Comparison of ENCODE assay signal across 29 cellular contexts in genomic region chr21:35090403-35090802, GRCh38.
"Had no signal": no experiment of that assay in that cellular context is flagged by ENCODE, and none has a peak within 500 bp of the region (broad histone marks: within the 10 kb centered on the region; RNA-seq: fewer than 3 reads in every experiment).

No MANE protein-coding gene starts in this region.

- H3K4me3 ChIP-seq: ascending aorta, body of pancreas, SK-N-MC had no signal

- H3K4me1 Mint-ChIP-seq: T-cell had no signal

- H3K4me1 ChIP-seq: ascending aorta had no signal

- FAIRE-seq: bronchial epithelial cell, TTC549 had no signal

- H3K9me3 Mint-ChIP-seq: activated CD8-positive, alpha-beta T cell treated with anti-CD3 and anti-CD28 coated beads for 36 hours; T-cell had no signal

- H3K36me3 ChIP-seq: ascending aorta had no signal

- H3K27me3 ChIP-seq: ascending aorta, body of pancreas had no signal

- DNase-seq: activated CD4-positive, alpha-beta T cell treated with anti-CD3 and anti-CD28 coated beads for 48 hours; activated CD4-positive, CD25-positive, alpha-beta regulatory T cell; activated CD8-positive, alpha-beta memory T cell treated with anti-CD3 and anti-CD28 coated beads, Interleukin-2, amount 50 U/mL, for 48 hours; activated CD8-positive, alpha-beta T cell treated with anti-CD3 and anti-CD28 coated beads for 36 hours; activated naive CD4-positive, alpha-beta T cell treated with anti-CD3 and anti-CD28 coated beads, Interleukin-2, amount 50 U/mL, for 16 hours; activated naive CD8-positive, alpha-beta T cell treated with anti-CD3 and anti-CD28 coated beads, Interleukin-2, amount 50 U/mL, for 24 hours; activated T-cell treated with anti-CD3 and anti-CD28 coated beads, Interleukin-2, amount 50 U/mL, for 1 hour; amniotic stem cell; body of pancreas; central memory CD4-positive, alpha-beta T cell; Kasumi-1; KBM-7; NCI-H1048; NCI-H146; NCI-H187 treated with DMSO at 0.1 percent for 48 hours; NCI-H2081 treated with DMSO at 0.1 percent for 48 hours; NCI-H446; NCI-H748 treated with DMSO at 0.1 percent for 48 hours; NK-92 treated with Interleukin-12 subunit alpha and Interleukin-12 subunit beta, amount 100 ng/mL, for 24 hours; OCI-M1; RPMI8226; T-cell; T-helper 2 cell; T1000 had no signal

- H3K4me3 Mint-ChIP-seq: activated CD8-positive, alpha-beta T cell treated with anti-CD3 and anti-CD28 coated beads for 36 hours; activated naive CD8-positive, alpha-beta T cell treated with anti-CD3 and anti-CD28 coated beads, Interleukin-2, amount 50 U/mL, for 24 hours; T-cell had no signal

- H3K9me3 ChIP-seq: ascending aorta, body of pancreas had no signal

- H3K27ac Mint-ChIP-seq: activated CD8-positive, alpha-beta T cell treated with anti-CD3 and anti-CD28 coated beads for 36 hours; activated naive CD8-positive, alpha-beta T cell treated with anti-CD3 and anti-CD28 coated beads, Interleukin-2, amount 50 U/mL, for 24 hours; T-cell had no signal

- H3K36me3 Mint-ChIP-seq: T-cell had no signal

- H3K27ac ChIP-seq: ascending aorta, body of pancreas, SK-N-MC, VCaP had no signal
